In genomic region chrX:105527759-105528158, GRCh38 we compare ENCODE assay signal across 21 cellular contexts.
DNase-seq lines count a peak whose midpoint lies in the region; ATAC-seq and TF ChIP-seq lines count a peak whose summit lies in the region.
"Had no signal": no experiment of that assay in that cellular context is flagged by ENCODE, and none has a peak within 500 bp of the region (broad histone marks: within the 10 kb centered on the region; RNA-seq: fewer than 3 reads in every experiment).

No MANE protein-coding gene starts in this region.

- no peak for TF ChIP-seq EP300 in tibial nerve (IDR thresholded peaks at IDR 0.05)

- no peaks in the 10 kb centered on the region for H3K36me3 ChIP-seq in tibial nerve
- H3K36me3 ChIP-seq: BE2C had no signal

- H3K27me3 ChIP-seq in tibial nerve: no peaks in the 10 kb centered on the region
- H3K27me3 ChIP-seq: BE2C had no signal

- H3K9me3 ChIP-seq in tibial nerve: peaks cover 0 to 4% (median 1%) of the 10 kb centered on the region in 4 donors
- H3K9me3 ChIP-seq: BE2C had no signal

- 50 to 59% methylated on average over 1 of the region's 1 CpG for WGBS in tibial nerve, 2 donors

- peak; percentile 43 for ATAC-seq in Right ventricle myocardium superior (ENCODE audit: poor library complexity)

- H3K4me3 ChIP-seq in fibroblast of the aortic adventitia (ENCODE audit: low read depth, low read length): no peak overlapping the region
- H3K4me3 ChIP-seq in tibial nerve: no peak overlapping the region
- H3K4me3 ChIP-seq: SK-N-MC had no signal

- no peak overlapping the region for H3K27ac ChIP-seq in tibial nerve
- H3K27ac ChIP-seq: HL-60, KMS-11, SK-N-MC had no signal

- no peak for TF ChIP-seq POLR2A in tibial nerve (IDR thresholded peaks at IDR 0.05)

- intact Hi-C loops in Right ventricle myocardium superior (cut with DNase I) (no loop called here), cardiac septum (cut with DNase I) (loop anchor here (2.0 kb wide), 1 partner anchor 81 kb away; no protein-coding TSS in a partner anchor)

- H3K4me1 ChIP-seq in tibial nerve: no peaks in the 10 kb centered on the region
- H3K4me1 ChIP-seq: BE2C had no signal

- no peak for DNase-seq in Right ventricle myocardium superior
- no peak for DNase-seq in cardiac septum (ENCODE audit: low spot score)
- DNase-seq in amniotic epithelial cell (ENCODE audit: low read depth): peak; percentile 63
- peak; percentile 7 for DNase-seq in fibroblast of the aortic adventitia (ENCODE audit: low read depth)
- peak; percentile 2 for DNase-seq in stromal cell of bone marrow (ENCODE audit: low read depth)
- DNase-seq in NCI-H1417 treated with DMSO at 0.1 percent for 48 hours (lab: John Stamatoyannopoulos, UW): no peak
- DNase-seq in EL: no peak
- no peak for DNase-seq in tibial nerve (ENCODE audit: low spot score in 2 of 2)
- DNase-seq: BE2C; Calu3; CD4-positive, alpha-beta T cell; DMS53; MV-4-11; NCI-H1930; NCI-H510A; NCI-H748 treated with DMSO at 0.1 percent for 48 hours; NK-92 treated with Interleukin-12 subunit alpha and Interleukin-12 subunit beta, amount 100 ng/mL, for 24 hours; SHP77 had no signal

- TF ChIP-seq CTCF in fibroblast of the aortic adventitia (IDR thresholded peaks at IDR 0.05; ENCODE audit: insufficient read depth, low read length) (no peak), tibial nerve (IDR thresholded peaks at IDR 0.05) (no peak)

Comparison
In these comparisons a context has a peak if more than half of its experiments do, and no peak if none do; other contexts are left out.
1. DNase-seq: peak in amniotic epithelial cell (single experiment), fibroblast of the aortic adventitia (single experiment) and stromal cell of bone marrow (single experiment); none in Right ventricle myocardium superior (single experiment), cardiac septum (single experiment), NCI-H1417 treated with DMSO at 0.1 percent for 48 hours (single experiment), EL (single experiment) and tibial nerve (0 of 2).